14 cellular contexts compared by ENCODE assay signal in genomic region chr2:174585111-174585510, GRCh38. TPM values are rescaled to one million over a fixed set of nuclear protein-coding genes. Genes with fewer than 3 reads are reported as not detected.
DNase-seq lines count a peak whose midpoint lies in the region; ATAC-seq, FAIRE-seq and TF ChIP-seq lines count a peak whose summit lies in the region.
"Had no signal": no experiment of that assay in that cellular context is flagged by ENCODE, and none has a peak within 500 bp of the region (broad histone marks: within the 10 kb centered on the region; RNA-seq: fewer than 3 reads in every experiment).

No MANE protein-coding gene starts in this region.

- intact Hi-C loops in activated CD4-positive, alpha-beta T cell treated with anti-CD3 and anti-CD28 coated beads, Interleukin-2, amount 10 ng/mL, durations not matched to agents 24 days and 14 days (cut with micrococcal nuclease) = no loop called here
- intact Hi-C loops in pancreas (cut with DNase I) = no loop called here

- no peak for DNase-seq in activated CD4-positive, alpha-beta T cell treated with anti-CD3 and anti-CD28 coated beads, Interleukin-2, amount 10 ng/mL, durations not matched to agents 24 days and 14 days
- no peak for DNase-seq in activated CD4-positive, alpha-beta T cell treated with anti-CD3 and anti-CD28 coated beads for 48 hours
- peak; percentile 20 for DNase-seq in NCI-H1092 (lab: John Stamatoyannopoulos, UW)
- no peak for DNase-seq in activated naive CD8-positive, alpha-beta T cell treated with anti-CD3 and anti-CD28 coated beads for 36 hours
- no peak for DNase-seq in pancreas
- DNase-seq in activated CD8-positive, alpha-beta memory T cell treated with anti-CD3 and anti-CD28 coated beads, Interleukin-2, amount 50 U/mL, for 48 hours = no peak
- DNase-seq: activated CD4-positive, CD25-positive, alpha-beta regulatory T cell; stimulated activated CD4-positive, alpha-beta T cell treated with anti-CD3 and anti-CD28 coated beads, Interleukin-12 subunit alpha, Interleukin-12 subunit beta, amount 100 ng/mL, for 4 hours had no signal

- H3K27me3 ChIP-seq in pancreas = no peaks in the 10 kb centered on the region
- H3K27me3 ChIP-seq: body of pancreas, suprapubic skin had no signal

- TF ChIP-seq CTCF in pancreas (IDR thresholded peaks at IDR 0.05) = no peak

- H3K4me1 Mint-ChIP-seq in activated CD4-positive, alpha-beta T cell treated with anti-CD3 and anti-CD28 coated beads, Interleukin-2, amount 10 ng/mL, durations not matched to agents 24 days and 14 days = peaks cover 71% of the 10 kb centered on the region
- H3K4me1 Mint-ChIP-seq in activated naive CD8-positive, alpha-beta T cell treated with anti-CD3 and anti-CD28 coated beads for 36 hours = peaks cover 84% of the 10 kb centered on the region

- H3K9me3 Mint-ChIP-seq in activated CD4-positive, alpha-beta T cell treated with anti-CD3 and anti-CD28 coated beads, Interleukin-2, amount 10 ng/mL, durations not matched to agents 24 days and 14 days = no peaks in the 10 kb centered on the region
- H3K9me3 Mint-ChIP-seq in activated naive CD8-positive, alpha-beta T cell treated with anti-CD3 and anti-CD28 coated beads for 36 hours = no peaks in the 10 kb centered on the region

- H3K4me3 ChIP-seq in pancreas = no peak overlapping the region
- H3K4me3 ChIP-seq: body of pancreas, suprapubic skin had no signal

- H3K4me1 ChIP-seq in pancreas = peaks cover 0 to 12% (median 12%) of the 10 kb centered on the region in 3 donors

- WGBS in pancreas, 2 donors = 14 to 20% methylated on average over 6 of the region's 6 CpGs

- no peaks in the 10 kb centered on the region for H3K36me3 ChIP-seq in pancreas

- H3K27ac ChIP-seq in pancreas = no peak overlapping the region
- H3K27ac ChIP-seq: body of pancreas, parathyroid adenoma, suprapubic skin had no signal

- ATAC-seq in pancreas = peak; percentile 57 to 86 (median 68)
- no peak for ATAC-seq in HG03039 (IDR thresholded peaks at IDR 0.05; ENCODE audit: unreplicated experiment)
- ATAC-seq in HG03571 (IDR thresholded peaks at IDR 0.05; ENCODE audit: unreplicated experiment) = no peak
- ATAC-seq: body of pancreas, SK-N-SH treated with all-trans-retinoic acid at 6 μM for 48 hours had no signal

- no peak overlapping the region for H3K4me3 Mint-ChIP-seq in activated CD4-positive, alpha-beta T cell treated with anti-CD3 and anti-CD28 coated beads, Interleukin-2, amount 10 ng/mL, durations not matched to agents 24 days and 14 days
- H3K4me3 Mint-ChIP-seq in activated naive CD8-positive, alpha-beta T cell treated with anti-CD3 and anti-CD28 coated beads for 36 hours = no peak overlapping the region

- peak overlapping the region; percentile 45 for H3K27ac Mint-ChIP-seq in activated CD4-positive, alpha-beta T cell treated with anti-CD3 and anti-CD28 coated beads, Interleukin-2, amount 10 ng/mL, durations not matched to agents 24 days and 14 days
- peak overlapping the region; percentile 54 for H3K27ac Mint-ChIP-seq in activated naive CD8-positive, alpha-beta T cell treated with anti-CD3 and anti-CD28 coated beads for 36 hours

- no peak for FAIRE-seq in pancreas (lab: Jason Lieb, UNC)

- H3K36me3 Mint-ChIP-seq in activated CD4-positive, alpha-beta T cell treated with anti-CD3 and anti-CD28 coated beads, Interleukin-2, amount 10 ng/mL, durations not matched to agents 24 days and 14 days (ENCODE audit: low read depth) = peaks cover 63% of the 10 kb centered on the region
- peaks cover 60% of the 10 kb centered on the region for H3K36me3 Mint-ChIP-seq in activated naive CD8-positive, alpha-beta T cell treated with anti-CD3 and anti-CD28 coated beads for 36 hours

- no peaks in the 10 kb centered on the region for H3K9me3 ChIP-seq in pancreas
- H3K9me3 ChIP-seq: body of pancreas, suprapubic skin had no signal

- no peaks in the 10 kb centered on the region for H3K27me3 Mint-ChIP-seq in activated CD4-positive, alpha-beta T cell treated with anti-CD3 and anti-CD28 coated beads, Interleukin-2, amount 10 ng/mL, durations not matched to agents 24 days and 14 days
- H3K27me3 Mint-ChIP-seq in activated naive CD8-positive, alpha-beta T cell treated with anti-CD3 and anti-CD28 coated beads for 36 hours = no peaks in the 10 kb centered on the region

RNA-seq across cellular contexts. Expression of gene WIPF1, which starts 12.5 kb away (rescaled TPM):
- 280 and 287 TPM in 2 replicates for total RNA-seq in activated CD4-positive, alpha-beta T cell treated with anti-CD3 and anti-CD28 coated beads, Interleukin-2, amount 10 ng/mL, durations not matched to agents 24 days and 14 days
- 100 to 1,000 TPM; 384 to 391 TPM for total RNA-seq in activated naive CD8-positive, alpha-beta T cell treated with anti-CD3 and anti-CD28 coated beads for 36 hours
- 10 to 100 TPM in 3 of 6 donors, 1 to 10 TPM in 3; 5.2 to 26.8 (median 9.0) TPM for total RNA-seq in pancreas
- 1 to 10 TPM; 4.7 to 6.2 TPM for polyA plus RNA-seq in pancreas

Comparison
In these comparisons a context has a peak if more than half of its experiments do, and no peak if none do; other contexts are left out.
1. ATAC-seq: peak in pancreas (4 of 4); none in HG03039 (single experiment) and HG03571 (single experiment).
2. RNA of gene WIPF1, which starts 12.5 kb away (total RNA-seq): 384 to 391 TPM in activated naive CD8-positive, alpha-beta T cell treated with anti-CD3 and anti-CD28 coated beads for 36 hours and 280 to 287 TPM in activated CD4-positive, alpha-beta T cell treated with anti-CD3 and anti-CD28 coated beads, Interleukin-2, amount 10 ng/mL, durations not matched to agents 24 days and 14 days; 5.2 to 26.8 TPM in pancreas; every median in the first group is over 10 times any median in the second.